ENCODE assay signal across 8 cellular contexts in the genomic region with DNA sequence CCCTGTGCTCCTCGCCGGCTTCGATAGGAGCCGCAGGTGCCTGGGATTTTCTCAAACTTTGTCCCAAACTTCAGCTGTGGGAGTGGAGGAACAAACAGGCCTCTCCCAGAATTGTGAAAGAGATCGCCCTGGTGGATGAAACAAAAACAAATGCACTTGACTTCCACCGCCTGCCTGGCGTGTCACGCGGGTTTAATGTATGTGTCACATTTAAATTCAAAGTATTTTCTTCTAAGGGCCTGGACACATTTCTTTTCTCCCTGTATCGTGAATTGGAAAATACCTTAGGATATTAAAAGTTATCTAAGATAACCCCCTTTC. TPM values are rescaled to one million over a fixed set of nuclear protein-coding genes. Genes with fewer than 3 reads are reported as not detected.
DNase-seq lines count a peak whose midpoint lies in the region; ATAC-seq and TF ChIP-seq lines count a peak whose summit lies in the region.

No MANE protein-coding gene starts in this region.

- H3K4me1 ChIP-seq in heart right ventricle (peaks cover 0 to 67% (median 53%) of the 10 kb centered on the region in 9 donors), gastrocnemius medialis (peaks cover 45% of the 10 kb centered on the region in 2 donors)

- H3K27ac ChIP-seq in heart right ventricle = peak overlapping the region; percentile 94 to 99 (median 98)
- H3K27ac ChIP-seq in gastrocnemius medialis = peak overlapping the region; percentile 96 to 99 (median 99)

- H3K27me3 ChIP-seq in heart right ventricle (no peaks in the 10 kb centered on the region), gastrocnemius medialis (no peaks in the 10 kb centered on the region)

- 2% methylated on average over 10 of the region's 10 CpGs for WGBS in heart right ventricle, 2 donors

- ATAC-seq in HG02588 (IDR thresholded peaks at IDR 0.05; ENCODE audit: unreplicated experiment) = peak; percentile 9
- ATAC-seq in heart right ventricle = peak in 7 of 8 donors; percentile 0 to 36 (median 24)
- ATAC-seq in gastrocnemius medialis = peak; percentile 53 to 65

- intact Hi-C loops in heart right ventricle (cut with DNase I) (loop anchor here in 5 of 10 donors (1.0 to 10.0 kb wide), 9 partner anchors 37 to 195 kb away; partner anchors contain the start of gene NDUFA5 (in 3 of the 5)), gastrocnemius medialis (cut with DNase I; ENCODE audit: low total_unique reads) (loop anchor here (2.0 to 5.0 kb wide), 6 partner anchors 67 to 215 kb away; partner anchors contain the start of genes ASB15, IQUB and LMOD2)

- peaks cover 8% of the 10 kb centered on the region for H3K27me3 Mint-ChIP-seq in activated naive CD4-positive, alpha-beta T cell treated with anti-CD3 and anti-CD28 coated beads, Interleukin-2, amount 10 ng/mL, durations not matched to agents 7 days and 5 days

- H3K9me3 Mint-ChIP-seq in activated naive CD4-positive, alpha-beta T cell treated with anti-CD3 and anti-CD28 coated beads, Interleukin-2, amount 10 ng/mL, durations not matched to agents 7 days and 5 days = no peaks in the 10 kb centered on the region

- peak; percentile 23 for DNase-seq in activated T-cell treated with anti-CD3 and anti-CD28 coated beads for 1 hour (ENCODE audit: low read depth)
- no peak for DNase-seq in activated T-cell treated with anti-CD3 and anti-CD28 coated beads, Interleukin-2, amount 50 U/mL, for 48 hours
- DNase-seq in MV-4-11 (lab: John Stamatoyannopoulos, UW) = peak; percentile 69
- no peak for DNase-seq in activated naive CD4-positive, alpha-beta T cell treated with anti-CD3 and anti-CD28 coated beads, Interleukin-2, amount 10 ng/mL, durations not matched to agents 7 days and 5 days
- peak in 1 of 2 donors; percentile 15 for DNase-seq in heart right ventricle
- peak; percentile 51 to 71 for DNase-seq in gastrocnemius medialis
- DNase-seq in GM19240 (ENCODE audit: insufficient read length, low spot score) = no peak

- H3K36me3 Mint-ChIP-seq in activated naive CD4-positive, alpha-beta T cell treated with anti-CD3 and anti-CD28 coated beads, Interleukin-2, amount 10 ng/mL, durations not matched to agents 7 days and 5 days = peaks cover 19% of the 10 kb centered on the region

- CTCF ChIA-PET in activated naive CD4-positive, alpha-beta T cell treated with anti-CD3 and anti-CD28 coated beads, Interleukin-2, amount 10 ng/mL, durations not matched to agents 7 days and 5 days (lab: Charles Lee) = interaction anchor here (0.8 to 1.6 kb wide), 7 partner anchors 10 to 123 kb away, joined by 3 to 6 read pairs (median 3); no protein-coding TSS in a partner anchor

- peaks cover 45% of the 10 kb centered on the region for H3K4me1 Mint-ChIP-seq in activated naive CD4-positive, alpha-beta T cell treated with anti-CD3 and anti-CD28 coated beads, Interleukin-2, amount 10 ng/mL, durations not matched to agents 7 days and 5 days

- H3K27ac Mint-ChIP-seq in activated naive CD4-positive, alpha-beta T cell treated with anti-CD3 and anti-CD28 coated beads, Interleukin-2, amount 10 ng/mL, durations not matched to agents 7 days and 5 days = peak overlapping the region; percentile 95

- in situ Hi-C loops in gastrocnemius medialis (cut with MboI; ENCODE audit: low sequenced_read_pairs in 4 of 4) = loop anchor here in 1 of 4 donors (10.0 to 25.0 kb wide), 2 partner anchors 215 to 1188 kb away; partner anchors contain the start of genes IQUB and POT1

- TF ChIP-seq CTCF in heart right ventricle (IDR thresholded peaks at IDR 0.05) = peak in 1 of 9 donors; percentile 4
- TF ChIP-seq CTCF in gastrocnemius medialis (IDR thresholded peaks at IDR 0.05 in 4 of 5, conservative IDR thresholded peaks at IDR 0.05 in 1 of 5) = peak in 2 of 5 experiments; percentile 19 to 49

- H3K9me3 ChIP-seq in heart right ventricle (no peaks in the 10 kb centered on the region), gastrocnemius medialis (no peaks in the 10 kb centered on the region)

- peak overlapping the region; percentile 95 for H3K4me3 Mint-ChIP-seq in activated naive CD4-positive, alpha-beta T cell treated with anti-CD3 and anti-CD28 coated beads, Interleukin-2, amount 10 ng/mL, durations not matched to agents 7 days and 5 days

- H3K4me3 ChIP-seq in heart right ventricle (peak overlapping the region; percentile 80 to 95 (median 89)), gastrocnemius medialis (peak overlapping the region; percentile 75 to 97 (median 91))

- TF ChIP-seq POLR2A in gastrocnemius medialis (IDR thresholded peaks at IDR 0.05) = no peak

- no peaks in the 10 kb centered on the region for H3K36me3 ChIP-seq in heart right ventricle
- no peaks in the 10 kb centered on the region for H3K36me3 ChIP-seq in gastrocnemius medialis

RNA-seq across cellular contexts. Expression of gene WASL, which starts 0.7 kb away (rescaled TPM):
- total RNA-seq in heart right ventricle = 10 to 100 TPM; 21.6 to 30.0 (median 25.2) TPM
- polyA plus RNA-seq in heart right ventricle = 10 to 100 TPM; 10.7 to 15.0 TPM
- 10 to 100 TPM; 29.0 to 40.4 (median 33.0) TPM for total RNA-seq in gastrocnemius medialis

Comparison
In these comparisons a context has a peak if more than half of its experiments do, and no peak if none do; other contexts are left out.
1. DNase-seq: peak in activated T-cell treated with anti-CD3 and anti-CD28 coated beads for 1 hour (single experiment), MV-4-11 (single experiment) and gastrocnemius medialis (2 of 2); none in activated T-cell treated with anti-CD3 and anti-CD28 coated beads, Interleukin-2, amount 50 U/mL, for 48 hours (0 of 2), activated naive CD4-positive, alpha-beta T cell treated with anti-CD3 and anti-CD28 coated beads, Interleukin-2, amount 10 ng/mL, durations not matched to agents 7 days and 5 days (single experiment) and GM19240 (single experiment).
2. ATAC-seq: peak in every context shown above with its lines; median percentile 59 in gastrocnemius medialis; 24 in heart right ventricle; 9 in HG02588.